17 cellular contexts compared by ENCODE assay signal in genomic region chr6:20881365-20881764, GRCh38.
DNase-seq lines count a peak whose midpoint lies in the region; ATAC-seq, FAIRE-seq and TF ChIP-seq lines count a peak whose summit lies in the region.
"Had no signal": no experiment of that assay in that cellular context is flagged by ENCODE, and none has a peak within 500 bp of the region (broad histone marks: within the 10 kb centered on the region; RNA-seq: fewer than 3 reads in every experiment).

No MANE protein-coding gene starts in this region.

- WGBS in HUES64: no CpG with 5 or more reads among the region's 1 CpG

- no peak for DNase-seq in kidney
- no peak for DNase-seq in progenitor cell of endocrine pancreas (ENCODE audit: low spot score, unreplicated experiment)
- no peak for DNase-seq in activated effector memory CD4-positive, alpha-beta T cell treated with Interleukin-2 at 50 U/mL for 16 hours
- no peak for DNase-seq in activated T-cell treated with anti-CD3 and anti-CD28 coated beads for 4 hours
- no peak for DNase-seq in Right ventricle myocardium superior
- DNase-seq: ACHN; CD4-positive, CD25-positive, alpha-beta regulatory T cell; DMS 273 treated with DMSO at 0.1 percent for 48 hours; DMS79 treated with DMSO at 0.1 percent for 48 hours; EL; GOT3 had no signal

- no peak overlapping the region for H3K4me3 Mint-ChIP-seq in progenitor cell of endocrine pancreas (ENCODE audit: low read depth)
- H3K4me3 Mint-ChIP-seq: CD4-positive, CD25-positive, alpha-beta regulatory T cell had no signal

- no peak for ATAC-seq in Right ventricle myocardium superior (ENCODE audit: poor library complexity)
- ATAC-seq: HCT116 had no signal

- peaks cover 4% of the 10 kb centered on the region; the same call in 1 of the 2 replicates for H3K9me3 ChIP-seq in HUES64 (ENCODE audit: insufficient read depth, low read depth, low read length)
- no peaks in the 10 kb centered on the region for H3K9me3 ChIP-seq in kidney (ENCODE audit: control insufficient read depth in 1 of 2, low read length in 2 of 2)

- H3K4me3 ChIP-seq in HUES64 (ENCODE audit: low read length) (no peak overlapping the region), kidney (ENCODE audit: low read length in 2 of 2) (no peak overlapping the region)
- H3K4me3 ChIP-seq: BLaER1 treated with 17β-estradiol and CSF1 and Interleukin-3, amounts not matched to agents 10 nM and 100 nM had no signal

- H3K9ac ChIP-seq in HUES64 (ENCODE audit: low read depth, low read length) (no peak overlapping the region), kidney (ENCODE audit: low read length in 2 of 2) (no peak overlapping the region)
- H3K9ac ChIP-seq: BLaER1 treated with 17β-estradiol and CSF1 and Interleukin-3, amounts not matched to agents 10 nM and 100 nM; KMS-11 had no signal

- peak; percentile 27 for FAIRE-seq in kidney (lab: Jason Lieb, UNC)
- FAIRE-seq: G401.6 had no signal

- peaks cover 46% of the 10 kb centered on the region for H3K4me1 ChIP-seq in HUES64 (ENCODE audit: insufficient read depth, low read length)
- peaks cover 3 to 21% of the 10 kb centered on the region in 2 donors for H3K4me1 ChIP-seq in kidney (ENCODE audit: control insufficient read depth in 1 of 2, insufficient read depth in 1 of 2, low read depth in 1 of 2, low read length in 2 of 2)

- H3K9me3 Mint-ChIP-seq in progenitor cell of endocrine pancreas (ENCODE audit: low read depth): peaks cover 24% of the 10 kb centered on the region

- H3K27me3 ChIP-seq in HUES64 (ENCODE audit: insufficient read depth, low read length): no peaks in the 10 kb centered on the region
- H3K27me3 ChIP-seq: BLaER1 treated with 17β-estradiol and CSF1 and Interleukin-3, amounts not matched to agents 10 nM and 100 nM had no signal

- H3K4me1 Mint-ChIP-seq in progenitor cell of endocrine pancreas (ENCODE audit: low read depth): peaks cover 51% of the 10 kb centered on the region

- H3K27me3 Mint-ChIP-seq in progenitor cell of endocrine pancreas: no peaks in the 10 kb centered on the region
- H3K27me3 Mint-ChIP-seq: CD4-positive, CD25-positive, alpha-beta regulatory T cell had no signal

- H3K36me3 ChIP-seq in HUES64 (ENCODE audit: insufficient read depth, low read length) (no peaks in the 10 kb centered on the region), kidney (ENCODE audit: control insufficient read depth in 1 of 2, insufficient read depth in 2 of 2, low read length in 2 of 2) (no peaks in the 10 kb centered on the region)

- intact Hi-C loops in kidney (cut with DNase I): no loop called here
- intact Hi-C loops in Right ventricle myocardium superior (cut with DNase I): no loop called here

- peak overlapping the region; percentile 93 for H3K27ac Mint-ChIP-seq in progenitor cell of endocrine pancreas
- H3K27ac Mint-ChIP-seq: CD4-positive, CD25-positive, alpha-beta regulatory T cell had no signal

- H3K36me3 Mint-ChIP-seq in progenitor cell of endocrine pancreas (ENCODE audit: insufficient read depth): peaks cover 22% of the 10 kb centered on the region

- H3K27ac ChIP-seq in 22Rv1 (peak overlapping the region; percentile 30; the same call in 1 of the 2 replicates), HUES64 (ENCODE audit: low read depth, low read length) (peak overlapping the region; percentile 68; the same call in 1 of the 2 replicates), kidney (ENCODE audit: low read depth in 2 of 2, low read length in 2 of 2) (no peak overlapping the region)
- H3K27ac ChIP-seq: BLaER1 treated with 17β-estradiol and CSF1 and Interleukin-3, amounts not matched to agents 10 nM and 100 nM; KMS-11 had no signal

- TF ChIP-seq CTCF in 22Rv1 (IDR thresholded peaks at IDR 0.05): no peak
- no peak for TF ChIP-seq CTCF in kidney (IDR thresholded peaks at IDR 0.05; ENCODE audit: borderline replicate concordance, extremely low read depth, insufficient read depth)
- TF ChIP-seq CTCF in progenitor cell of endocrine pancreas (IDR thresholded peaks at IDR 0.05; ENCODE audit: unreplicated experiment): no peak

Comparison
In these comparisons a context has a peak if more than half of its experiments do, and no peak if none do; other contexts are left out.
1. H3K27ac ChIP-seq: peak in 22Rv1 (single experiment) and HUES64 (single experiment); none in kidney (0 of 2).